Comparison of ENCODE assay signal across 15 cellular contexts in genomic region chr1:35656863-35657232, GRCh38.
"Had no signal": no experiment of that assay in that cellular context is flagged by ENCODE, and none has a peak within 500 bp of the region (broad histone marks: within the 10 kb centered on the region; RNA-seq: fewer than 3 reads in every experiment).

No MANE protein-coding gene starts in this region.

- H3K27me3 ChIP-seq: sigmoid colon had no signal

- H3K4me3 ChIP-seq: esophagus squamous epithelium, heart right ventricle, mucosa of descending colon, psoas muscle, sigmoid colon, skin epidermis had no signal

- H3K36me3 ChIP-seq: esophagus squamous epithelium, heart right ventricle, neutrophil, sigmoid colon had no signal

- H3K4me1 ChIP-seq: esophagus squamous epithelium, heart right ventricle, psoas muscle, sigmoid colon had no signal

- H3K27ac ChIP-seq: epithelial cell of prostate, esophagus squamous epithelium, heart right ventricle, neutrophil, psoas muscle, sigmoid colon, skin epidermis had no signal

- DNase-seq: effector memory CD8-positive, alpha-beta T cell; esophagus squamous epithelium; heart right ventricle; hypothalamus; mammary epithelial cell; mucosa of descending colon; naive thymus-derived CD8-positive, alpha-beta T cell; psoas muscle; sigmoid colon; stimulated activated naive CD4-positive, alpha-beta T cell treated with Interleukin-2 at 50 U/mL for 16 hours; trophoblast cell had no signal

- H3K9me3 ChIP-seq: esophagus squamous epithelium, heart right ventricle, mucosa of descending colon, neutrophil, psoas muscle, sigmoid colon had no signal

- ATAC-seq: effector memory CD8-positive, alpha-beta T cell; heart right ventricle; left lobe of liver; mucosa of descending colon; naive thymus-derived CD8-positive, alpha-beta T cell; psoas muscle had no signal
